1 cellular context compared by ENCODE assay signal in genomic region chr16:66167564-66168291, GRCh38.
TF ChIP-seq lines count a peak whose summit lies in the region.

No MANE protein-coding gene starts in this region.

TF ChIP-seq in HCT116, 20 proteins besides CTCF, POLR2A, EP300 and RAD21 (continued from another document):
- TF ChIP-seq, protein P1, sequence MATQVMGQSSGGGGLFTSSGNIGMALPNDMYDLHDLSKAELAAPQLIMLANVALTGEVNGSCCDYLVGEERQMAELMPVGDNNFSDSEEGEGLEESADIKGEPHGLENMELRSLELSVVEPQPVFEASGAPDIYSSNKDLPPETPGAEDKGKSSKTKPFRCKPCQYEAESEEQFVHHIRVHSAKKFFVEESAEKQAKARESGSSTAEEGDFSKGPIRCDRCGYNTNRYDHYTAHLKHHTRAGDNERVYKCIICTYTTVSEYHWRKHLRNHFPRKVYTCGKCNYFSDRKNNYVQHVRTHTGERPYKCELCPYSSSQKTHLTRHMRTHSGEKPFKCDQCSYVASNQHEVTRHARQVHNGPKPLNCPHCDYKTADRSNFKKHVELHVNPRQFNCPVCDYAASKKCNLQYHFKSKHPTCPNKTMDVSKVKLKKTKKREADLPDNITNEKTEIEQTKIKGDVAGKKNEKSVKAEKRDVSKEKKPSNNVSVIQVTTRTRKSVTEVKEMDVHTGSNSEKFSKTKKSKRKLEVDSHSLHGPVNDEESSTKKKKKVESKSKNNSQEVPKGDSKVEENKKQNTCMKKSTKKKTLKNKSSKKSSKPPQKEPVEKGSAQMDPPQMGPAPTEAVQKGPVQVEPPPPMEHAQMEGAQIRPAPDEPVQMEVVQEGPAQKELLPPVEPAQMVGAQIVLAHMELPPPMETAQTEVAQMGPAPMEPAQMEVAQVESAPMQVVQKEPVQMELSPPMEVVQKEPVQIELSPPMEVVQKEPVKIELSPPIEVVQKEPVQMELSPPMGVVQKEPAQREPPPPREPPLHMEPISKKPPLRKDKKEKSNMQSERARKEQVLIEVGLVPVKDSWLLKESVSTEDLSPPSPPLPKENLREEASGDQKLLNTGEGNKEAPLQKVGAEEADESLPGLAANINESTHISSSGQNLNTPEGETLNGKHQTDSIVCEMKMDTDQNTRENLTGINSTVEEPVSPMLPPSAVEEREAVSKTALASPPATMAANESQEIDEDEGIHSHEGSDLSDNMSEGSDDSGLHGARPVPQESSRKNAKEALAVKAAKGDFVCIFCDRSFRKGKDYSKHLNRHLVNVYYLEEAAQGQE (IDR thresholded peaks at IDR 0.05; ENCODE audit: low read depth): no peak
- TF ChIP-seq CEBPB (IDR thresholded peaks at IDR 0.05; ENCODE audit: low read depth): no peak
- no peak for TF ChIP-seq JUND (IDR thresholded peaks at IDR 0.05)
- no peak for TF ChIP-seq ZNF274 (IDR thresholded peaks at IDR 0.05; ENCODE audit: low read depth, low read length)
- TF ChIP-seq SP1 (IDR thresholded peaks at IDR 0.05; ENCODE audit: low read depth): no peak
- no peak for TF ChIP-seq ELF1 (IDR thresholded peaks at IDR 0.05; ENCODE audit: borderline replicate concordance, low read depth)
- TF ChIP-seq SRF (IDR thresholded peaks at IDR 0.05; ENCODE audit: low read depth): no peak
